ENCODE assay signal across 1 cellular context in the genomic region with DNA sequence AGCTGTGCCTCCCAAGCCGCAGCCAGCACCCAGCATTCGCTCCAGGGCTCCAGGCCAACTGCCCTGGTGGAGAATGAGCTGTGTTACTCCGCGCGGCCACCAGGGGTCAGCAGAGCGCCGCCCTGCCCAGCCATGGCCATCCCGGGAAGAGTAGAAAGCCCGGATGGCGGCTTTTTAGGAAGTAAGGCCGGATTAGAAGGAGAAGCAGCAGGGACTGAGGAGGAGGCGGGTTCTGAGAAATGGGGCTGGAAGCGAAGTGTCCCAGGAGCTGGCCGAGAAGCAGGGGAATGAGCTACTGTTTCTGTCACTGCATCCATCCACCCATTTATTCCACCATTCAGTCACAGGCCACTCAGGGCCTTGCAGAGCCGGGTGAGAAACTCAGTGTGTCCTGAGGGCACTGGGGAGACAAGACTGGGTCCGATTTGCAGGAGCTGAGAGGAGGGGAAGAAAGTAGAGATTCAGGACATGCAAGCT.
TF ChIP-seq lines count a peak whose summit lies in the region.

No MANE protein-coding gene starts in this region.

TF ChIP-seq in HepG2, 621 proteins besides CTCF, POLR2A, EP300 and RAD21 (continued from another document and continues in another):
- TF ChIP-seq, protein P1, sequence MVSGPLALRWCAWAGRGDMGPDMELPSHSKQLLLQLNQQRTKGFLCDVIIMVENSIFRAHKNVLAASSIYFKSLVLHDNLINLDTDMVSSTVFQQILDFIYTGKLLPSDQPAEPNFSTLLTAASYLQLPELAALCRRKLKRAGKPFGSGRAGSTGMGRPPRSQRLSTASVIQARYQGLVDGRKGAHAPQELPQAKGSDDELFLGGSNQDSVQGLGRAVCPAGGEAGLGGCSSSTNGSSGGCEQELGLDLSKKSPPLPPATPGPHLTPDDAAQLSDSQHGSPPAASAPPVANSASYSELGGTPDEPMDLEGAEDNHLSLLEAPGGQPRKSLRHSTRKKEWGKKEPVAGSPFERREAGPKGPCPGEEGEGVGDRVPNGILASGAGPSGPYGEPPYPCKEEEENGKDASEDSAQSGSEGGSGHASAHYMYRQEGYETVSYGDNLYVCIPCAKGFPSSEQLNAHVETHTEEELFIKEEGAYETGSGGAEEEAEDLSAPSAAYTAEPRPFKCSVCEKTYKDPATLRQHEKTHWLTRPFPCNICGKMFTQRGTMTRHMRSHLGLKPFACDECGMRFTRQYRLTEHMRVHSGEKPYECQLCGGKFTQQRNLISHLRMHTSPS (CRISPR knock-in tag; IDR thresholded peaks at IDR 0.05; ENCODE audit: low read depth), result no peak
- TF ChIP-seq KDM2A (CRISPR knock-in tag; IDR thresholded peaks at IDR 0.05; ENCODE audit: borderline replicate concordance, low read depth) (peak; percentile 67; the same call in 1 of the 2 replicates), NR2C2 (CRISPR knock-in tag; IDR thresholded peaks at IDR 0.05; ENCODE audit: borderline replicate concordance) (no peak), THAP11 (CRISPR knock-in tag; IDR thresholded peaks at IDR 0.05) (0 out of 2 replicates have a peak, but pooled peaks have one; percentile 52), MAFG (CRISPR knock-in tag; IDR thresholded peaks at IDR 0.05) (no peak), KAT8 (CRISPR knock-in tag; IDR thresholded peaks at IDR 0.05) (peak; percentile 65), ZMYM3 (CRISPR knock-in tag; IDR thresholded peaks at IDR 0.05) (no peak), ZFP90 (CRISPR knock-in tag; IDR thresholded peaks at IDR 0.05; ENCODE audit: borderline replicate concordance) (peak; percentile 72; the same call in 1 of the 2 replicates), ZNF326 (CRISPR knock-in tag; IDR thresholded peaks at IDR 0.05; ENCODE audit: borderline replicate concordance) (no peak), ARNT2 (CRISPR knock-in tag; IDR thresholded peaks at IDR 0.05; ENCODE audit: low read depth) (0 out of 2 replicates have a peak, but pooled peaks have one; percentile 26), NR3C1 (CRISPR knock-in tag; IDR thresholded peaks at IDR 0.05) (no peak), FOSL2 (CRISPR knock-in tag; IDR thresholded peaks at IDR 0.05) (peak; percentile 28; the same call in 1 of the 2 replicates), BRD4 (CRISPR knock-in tag; IDR thresholded peaks at IDR 0.05) (no peak), KDM3A (CRISPR knock-in tag; IDR thresholded peaks at IDR 0.05; ENCODE audit: low read depth) (peak; percentile 92), MAF1 (CRISPR knock-in tag; IDR thresholded peaks at IDR 0.05; ENCODE audit: borderline replicate concordance) (no peak), ZNF839 (CRISPR knock-in tag; IDR thresholded peaks at IDR 0.05; ENCODE audit: borderline replicate concordance) (peak; percentile 44; the same call in 1 of the 2 replicates), ZNF34 (CRISPR knock-in tag; IDR thresholded peaks at IDR 0.05; ENCODE audit: borderline replicate concordance) (no peak), ZNF564 (CRISPR knock-in tag; IDR thresholded peaks at IDR 0.05) (no peak), NCOA5 (CRISPR knock-in tag; IDR thresholded peaks at IDR 0.05) (no peak), ZNF547 (CRISPR knock-in tag; IDR thresholded peaks at IDR 0.05) (no peak), ZNF256 (CRISPR knock-in tag; conservative IDR thresholded peaks at IDR 0.05) (0 out of 2 replicates have a peak, but pooled peaks have one; percentile 9), SNAPC2 (CRISPR knock-in tag; IDR thresholded peaks at IDR 0.05) (no peak), ZNF468 (CRISPR knock-in tag; IDR thresholded peaks at IDR 0.05) (no peak), ZNF431 (CRISPR knock-in tag; IDR thresholded peaks at IDR 0.05; ENCODE audit: borderline replicate concordance, low read depth) (no peak), ZNF350 (CRISPR knock-in tag; IDR thresholded peaks at IDR 0.05; ENCODE audit: borderline replicate concordance, low read depth) (peak; percentile 36; the same call in 1 of the 2 replicates), REPIN1 (CRISPR knock-in tag; IDR thresholded peaks at IDR 0.05; ENCODE audit: borderline replicate concordance, low read depth) (no peak; the same call in 1 of the 2 replicates), ZNF598 (CRISPR knock-in tag; IDR thresholded peaks at IDR 0.05; ENCODE audit: borderline replicate concordance) (0 out of 2 replicates have a peak, but pooled peaks have one; percentile 47), GABPB1 (CRISPR knock-in tag; IDR thresholded peaks at IDR 0.05) (peak; percentile 36; the same call in 1 of the 2 replicates), RFX5 (IDR thresholded peaks at IDR 0.05; ENCODE audit: low read depth, low read length) (no peak)
- TF ChIP-seq, protein P2, sequence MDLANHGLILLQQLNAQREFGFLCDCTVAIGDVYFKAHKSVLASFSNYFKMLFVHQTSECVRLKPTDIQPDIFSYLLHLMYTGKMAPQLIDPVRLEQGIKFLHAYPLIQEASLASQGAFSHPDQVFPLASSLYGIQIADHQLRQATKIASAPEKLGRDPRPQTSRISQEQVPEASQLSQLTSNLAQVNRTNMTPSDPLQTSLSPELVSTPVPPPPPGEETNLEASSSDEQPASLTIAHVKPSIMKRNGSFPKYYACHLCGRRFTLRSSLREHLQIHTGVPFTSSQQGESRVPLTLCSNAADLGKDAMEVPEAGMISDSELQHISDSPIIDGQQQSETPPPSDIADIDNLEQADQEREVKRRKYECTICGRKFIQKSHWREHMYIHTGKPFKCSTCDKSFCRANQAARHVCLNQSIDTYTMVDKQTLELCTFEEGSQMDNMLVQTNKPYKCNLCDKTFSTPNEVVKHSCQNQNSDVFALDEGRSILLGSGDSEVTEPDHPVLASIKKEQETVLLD (CRISPR knock-in tag; IDR thresholded peaks at IDR 0.05; ENCODE audit: low read depth), result no peak
- TF ChIP-seq, protein P3, sequence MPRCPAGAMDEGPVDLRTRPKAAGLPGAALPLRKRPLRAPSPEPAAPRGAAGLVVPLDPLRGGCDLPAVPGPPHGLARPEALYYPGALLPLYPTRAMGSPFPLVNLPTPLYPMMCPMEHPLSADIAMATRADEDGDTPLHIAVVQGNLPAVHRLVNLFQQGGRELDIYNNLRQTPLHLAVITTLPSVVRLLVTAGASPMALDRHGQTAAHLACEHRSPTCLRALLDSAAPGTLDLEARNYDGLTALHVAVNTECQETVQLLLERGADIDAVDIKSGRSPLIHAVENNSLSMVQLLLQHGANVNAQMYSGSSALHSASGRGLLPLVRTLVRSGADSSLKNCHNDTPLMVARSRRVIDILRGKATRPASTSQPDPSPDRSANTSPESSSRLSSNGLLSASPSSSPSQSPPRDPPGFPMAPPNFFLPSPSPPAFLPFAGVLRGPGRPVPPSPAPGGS (CRISPR knock-in tag; IDR thresholded peaks at IDR 0.05), result peak; percentile 39; the same call in 1 of the 2 replicates
- TF ChIP-seq, protein P4, sequence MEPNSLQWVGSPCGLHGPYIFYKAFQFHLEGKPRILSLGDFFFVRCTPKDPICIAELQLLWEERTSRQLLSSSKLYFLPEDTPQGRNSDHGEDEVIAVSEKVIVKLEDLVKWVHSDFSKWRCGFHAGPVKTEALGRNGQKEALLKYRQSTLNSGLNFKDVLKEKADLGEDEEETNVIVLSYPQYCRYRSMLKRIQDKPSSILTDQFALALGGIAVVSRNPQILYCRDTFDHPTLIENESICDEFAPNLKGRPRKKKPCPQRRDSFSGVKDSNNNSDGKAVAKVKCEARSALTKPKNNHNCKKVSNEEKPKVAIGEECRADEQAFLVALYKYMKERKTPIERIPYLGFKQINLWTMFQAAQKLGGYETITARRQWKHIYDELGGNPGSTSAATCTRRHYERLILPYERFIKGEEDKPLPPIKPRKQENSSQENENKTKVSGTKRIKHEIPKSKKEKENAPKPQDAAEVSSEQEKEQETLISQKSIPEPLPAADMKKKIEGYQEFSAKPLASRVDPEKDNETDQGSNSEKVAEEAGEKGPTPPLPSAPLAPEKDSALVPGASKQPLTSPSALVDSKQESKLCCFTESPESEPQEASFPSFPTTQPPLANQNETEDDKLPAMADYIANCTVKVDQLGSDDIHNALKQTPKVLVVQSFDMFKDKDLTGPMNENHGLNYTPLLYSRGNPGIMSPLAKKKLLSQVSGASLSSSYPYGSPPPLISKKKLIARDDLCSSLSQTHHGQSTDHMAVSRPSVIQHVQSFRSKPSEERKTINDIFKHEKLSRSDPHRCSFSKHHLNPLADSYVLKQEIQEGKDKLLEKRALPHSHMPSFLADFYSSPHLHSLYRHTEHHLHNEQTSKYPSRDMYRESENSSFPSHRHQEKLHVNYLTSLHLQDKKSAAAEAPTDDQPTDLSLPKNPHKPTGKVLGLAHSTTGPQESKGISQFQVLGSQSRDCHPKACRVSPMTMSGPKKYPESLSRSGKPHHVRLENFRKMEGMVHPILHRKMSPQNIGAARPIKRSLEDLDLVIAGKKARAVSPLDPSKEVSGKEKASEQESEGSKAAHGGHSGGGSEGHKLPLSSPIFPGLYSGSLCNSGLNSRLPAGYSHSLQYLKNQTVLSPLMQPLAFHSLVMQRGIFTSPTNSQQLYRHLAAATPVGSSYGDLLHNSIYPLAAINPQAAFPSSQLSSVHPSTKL (CRISPR knock-in tag; IDR thresholded peaks at IDR 0.05), result no peak
- TF ChIP-seq, protein P5, sequence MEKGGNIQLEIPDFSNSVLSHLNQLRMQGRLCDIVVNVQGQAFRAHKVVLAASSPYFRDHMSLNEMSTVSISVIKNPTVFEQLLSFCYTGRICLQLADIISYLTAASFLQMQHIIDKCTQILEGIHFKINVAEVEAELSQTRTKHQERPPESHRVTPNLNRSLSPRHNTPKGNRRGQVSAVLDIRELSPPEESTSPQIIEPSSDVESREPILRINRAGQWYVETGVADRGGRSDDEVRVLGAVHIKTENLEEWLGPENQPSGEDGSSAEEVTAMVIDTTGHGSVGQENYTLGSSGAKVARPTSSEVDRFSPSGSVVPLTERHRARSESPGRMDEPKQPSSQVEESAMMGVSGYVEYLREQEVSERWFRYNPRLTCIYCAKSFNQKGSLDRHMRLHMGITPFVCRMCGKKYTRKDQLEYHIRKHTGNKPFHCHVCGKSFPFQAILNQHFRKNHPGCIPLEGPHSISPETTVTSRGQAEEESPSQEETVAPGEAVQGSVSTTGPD (CRISPR knock-in tag; IDR thresholded peaks at IDR 0.05), result no peak
- TF ChIP-seq, protein P6, sequence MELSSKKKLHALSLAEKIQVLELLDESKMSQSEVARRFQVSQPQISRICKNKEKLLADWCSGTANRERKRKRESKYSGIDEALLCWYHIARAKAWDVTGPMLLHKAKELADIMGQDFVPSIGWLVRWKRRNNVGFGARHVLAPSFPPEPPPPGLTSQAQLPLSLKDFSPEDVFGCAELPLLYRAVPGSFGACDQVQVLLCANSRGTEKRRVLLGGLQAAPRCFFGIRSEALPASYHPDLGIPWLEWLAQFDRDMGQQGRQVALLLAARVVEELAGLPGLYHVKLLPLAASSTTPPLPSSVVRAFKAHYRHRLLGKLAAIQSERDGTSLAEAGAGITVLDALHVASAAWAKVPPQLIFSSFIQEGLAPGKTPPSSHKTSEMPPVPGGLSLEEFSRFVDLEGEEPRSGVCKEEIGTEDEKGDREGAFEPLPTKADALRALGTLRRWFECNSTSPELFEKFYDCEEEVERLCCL (CRISPR knock-in tag; IDR thresholded peaks at IDR 0.05; ENCODE audit: borderline replicate concordance), result no peak
- TF ChIP-seq, protein P7, sequence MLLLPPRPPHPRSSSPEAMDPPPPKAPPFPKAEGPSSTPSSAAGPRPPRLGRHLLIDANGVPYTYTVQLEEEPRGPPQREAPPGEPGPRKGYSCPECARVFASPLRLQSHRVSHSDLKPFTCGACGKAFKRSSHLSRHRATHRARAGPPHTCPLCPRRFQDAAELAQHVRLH (CRISPR knock-in tag; IDR thresholded peaks at IDR 0.05; ENCODE audit: borderline replicate concordance, low read depth), result peak; percentile 71; the same call in 1 of the 2 replicates
- TF ChIP-seq, protein P8, sequence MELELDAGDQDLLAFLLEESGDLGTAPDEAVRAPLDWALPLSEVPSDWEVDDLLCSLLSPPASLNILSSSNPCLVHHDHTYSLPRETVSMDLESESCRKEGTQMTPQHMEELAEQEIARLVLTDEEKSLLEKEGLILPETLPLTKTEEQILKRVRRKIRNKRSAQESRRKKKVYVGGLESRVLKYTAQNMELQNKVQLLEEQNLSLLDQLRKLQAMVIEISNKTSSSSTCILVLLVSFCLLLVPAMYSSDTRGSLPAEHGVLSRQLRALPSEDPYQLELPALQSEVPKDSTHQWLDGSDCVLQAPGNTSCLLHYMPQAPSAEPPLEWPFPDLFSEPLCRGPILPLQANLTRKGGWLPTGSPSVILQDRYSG (CRISPR knock-in tag; IDR thresholded peaks at IDR 0.05), result no peak
- TF ChIP-seq, protein P9, sequence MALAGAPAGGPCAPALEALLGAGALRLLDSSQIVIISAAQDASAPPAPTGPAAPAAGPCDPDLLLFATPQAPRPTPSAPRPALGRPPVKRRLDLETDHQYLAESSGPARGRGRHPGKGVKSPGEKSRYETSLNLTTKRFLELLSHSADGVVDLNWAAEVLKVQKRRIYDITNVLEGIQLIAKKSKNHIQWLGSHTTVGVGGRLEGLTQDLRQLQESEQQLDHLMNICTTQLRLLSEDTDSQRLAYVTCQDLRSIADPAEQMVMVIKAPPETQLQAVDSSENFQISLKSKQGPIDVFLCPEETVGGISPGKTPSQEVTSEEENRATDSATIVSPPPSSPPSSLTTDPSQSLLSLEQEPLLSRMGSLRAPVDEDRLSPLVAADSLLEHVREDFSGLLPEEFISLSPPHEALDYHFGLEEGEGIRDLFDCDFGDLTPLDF (CRISPR knock-in tag; IDR thresholded peaks at IDR 0.05), result no peak
- TF ChIP-seq, protein P10, sequence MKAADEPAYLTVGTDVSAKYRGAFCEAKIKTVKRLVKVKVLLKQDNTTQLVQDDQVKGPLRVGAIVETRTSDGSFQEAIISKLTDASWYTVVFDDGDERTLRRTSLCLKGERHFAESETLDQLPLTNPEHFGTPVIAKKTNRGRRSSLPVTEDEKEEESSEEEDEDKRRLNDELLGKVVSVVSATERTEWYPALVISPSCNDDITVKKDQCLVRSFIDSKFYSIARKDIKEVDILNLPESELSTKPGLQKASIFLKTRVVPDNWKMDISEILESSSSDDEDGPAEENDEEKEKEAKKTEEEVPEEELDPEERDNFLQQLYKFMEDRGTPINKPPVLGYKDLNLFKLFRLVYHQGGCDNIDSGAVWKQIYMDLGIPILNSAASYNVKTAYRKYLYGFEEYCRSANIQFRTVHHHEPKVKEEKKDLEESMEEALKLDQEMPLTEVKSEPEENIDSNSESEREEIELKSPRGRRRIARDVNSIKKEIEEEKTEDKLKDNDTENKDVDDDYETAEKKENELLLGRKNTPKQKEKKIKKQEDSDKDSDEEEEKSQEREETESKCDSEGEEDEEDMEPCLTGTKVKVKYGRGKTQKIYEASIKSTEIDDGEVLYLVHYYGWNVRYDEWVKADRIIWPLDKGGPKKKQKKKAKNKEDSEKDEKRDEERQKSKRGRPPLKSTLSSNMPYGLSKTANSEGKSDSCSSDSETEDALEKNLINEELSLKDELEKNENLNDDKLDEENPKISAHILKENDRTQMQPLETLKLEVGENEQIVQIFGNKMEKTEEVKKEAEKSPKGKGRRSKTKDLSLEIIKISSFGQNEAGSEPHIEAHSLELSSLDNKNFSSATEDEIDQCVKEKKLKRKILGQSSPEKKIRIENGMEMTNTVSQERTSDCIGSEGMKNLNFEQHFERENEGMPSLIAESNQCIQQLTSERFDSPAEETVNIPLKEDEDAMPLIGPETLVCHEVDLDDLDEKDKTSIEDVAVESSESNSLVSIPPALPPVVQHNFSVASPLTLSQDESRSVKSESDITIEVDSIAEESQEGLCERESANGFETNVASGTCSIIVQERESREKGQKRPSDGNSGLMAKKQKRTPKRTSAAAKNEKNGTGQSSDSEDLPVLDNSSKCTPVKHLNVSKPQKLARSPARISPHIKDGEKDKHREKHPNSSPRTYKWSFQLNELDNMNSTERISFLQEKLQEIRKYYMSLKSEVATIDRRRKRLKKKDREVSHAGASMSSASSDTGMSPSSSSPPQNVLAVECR (CRISPR knock-in tag; IDR thresholded peaks at IDR 0.05; ENCODE audit: borderline replicate concordance), result 0 out of 2 replicates have a peak, but pooled peaks have one; percentile 19
